23 cellular contexts compared by ENCODE assay signal in the genomic region with DNA sequence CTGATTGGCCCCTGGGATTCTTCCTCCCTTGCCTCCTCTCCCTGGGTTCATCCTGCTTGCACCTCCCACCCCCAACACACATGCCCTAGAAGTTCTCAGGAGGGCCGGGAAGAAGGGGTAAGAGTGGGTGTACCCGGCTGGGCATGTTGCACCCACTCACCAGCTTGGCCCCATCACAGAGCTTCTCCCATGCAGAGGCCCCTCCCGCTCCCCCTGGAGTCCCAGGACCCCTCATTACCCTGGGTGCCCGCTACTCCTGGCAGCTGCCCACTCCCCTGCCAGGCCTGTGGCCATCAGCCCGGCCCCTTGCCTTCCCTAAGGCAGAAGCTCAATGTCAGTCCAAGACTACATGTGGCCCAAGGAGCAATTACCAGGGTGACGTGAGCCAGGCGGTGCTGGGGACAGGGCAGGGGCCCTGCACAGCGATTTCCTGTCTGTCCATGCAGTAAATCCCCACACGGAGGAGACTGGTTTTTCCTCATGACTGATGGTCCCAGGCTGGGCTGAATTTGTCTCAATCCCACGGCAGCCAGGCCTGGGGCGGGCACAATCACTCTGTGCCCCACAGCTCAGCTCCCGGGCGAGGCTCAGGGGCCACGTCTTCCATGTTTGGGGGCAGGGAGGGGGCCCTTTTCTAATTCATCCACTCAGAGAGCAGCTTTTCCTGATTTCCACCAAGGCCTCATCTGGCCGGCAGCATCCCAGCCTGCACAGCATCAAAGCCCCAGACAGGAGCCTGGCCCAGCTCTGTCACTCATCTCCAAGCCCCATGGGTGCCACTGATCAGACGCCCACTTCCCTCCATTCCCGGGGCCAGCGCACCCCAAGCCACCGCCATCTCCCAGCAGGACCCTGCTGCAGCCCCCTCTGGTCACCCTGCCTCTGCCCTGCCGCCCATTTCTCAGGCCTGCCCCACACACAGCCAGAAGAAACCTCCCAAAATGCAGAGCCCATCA.
A peak's percentile ranks its signal among the peaks of the same experiment; 100 is the strongest.
DNase-seq lines count a peak whose midpoint lies in the region; ATAC-seq and TF ChIP-seq lines count a peak whose summit lies in the region.
"Had no signal": no experiment of that assay in that cellular context is flagged by ENCODE, and none has a peak within 500 bp of the region (broad histone marks: within the 10 kb centered on the region; RNA-seq: fewer than 3 reads in every experiment).

No MANE protein-coding gene starts in this region.

- H3K9me3 Mint-ChIP-seq in natural killer cell treated with Interleukin-12 subunit alpha and Interleukin-12 subunit beta and Interleukin-15 and Interleukin-18, amount 100 ng/mL, for 72 hours: no peaks in the 10 kb centered on the region
- H3K9me3 Mint-ChIP-seq in natural killer cell (no peaks in the 10 kb centered on the region), neural progenitor cell (no peaks in the 10 kb centered on the region), MCF 10A (ENCODE audit: unreplicated experiment) (no peaks in the 10 kb centered on the region)
- H3K9me3 Mint-ChIP-seq: H9, HFFc6 had no signal

- no peaks in the 10 kb centered on the region for H3K9me3 ChIP-seq in neural progenitor cell (ENCODE audit: low read depth)
- H3K9me3 ChIP-seq: Peyer's patch had no signal

- intact Hi-C loops in natural killer cell (cut with micrococcal nuclease) (no loop called here), MCF 10A (cut with micrococcal nuclease) (no loop called here)

- no peaks in the 10 kb centered on the region for H3K36me3 Mint-ChIP-seq in natural killer cell treated with Interleukin-12 subunit alpha and Interleukin-12 subunit beta and Interleukin-15 and Interleukin-18, amount 100 ng/mL, for 72 hours
- H3K36me3 Mint-ChIP-seq in natural killer cell: no peaks in the 10 kb centered on the region
- H3K36me3 Mint-ChIP-seq in neural progenitor cell: no peaks in the 10 kb centered on the region
- H3K36me3 Mint-ChIP-seq in MCF 10A (ENCODE audit: insufficient read depth, unreplicated experiment): peaks cover 6% of the 10 kb centered on the region
- H3K36me3 Mint-ChIP-seq: CD4-positive, alpha-beta memory T cell had no signal

- CTCF ChIA-PET in MCF 10A (lab: Yijun Ruan, JAX): no interaction called here

- no peak overlapping the region for H3K27ac ChIP-seq in neural progenitor cell
- H3K27ac ChIP-seq: GM23248, Peyer's patch had no signal

- no peak overlapping the region for H3K27ac Mint-ChIP-seq in natural killer cell treated with Interleukin-12 subunit alpha and Interleukin-12 subunit beta and Interleukin-15 and Interleukin-18, amount 100 ng/mL, for 72 hours
- no peak overlapping the region for H3K27ac Mint-ChIP-seq in natural killer cell
- no peak overlapping the region for H3K27ac Mint-ChIP-seq in neural progenitor cell
- H3K27ac Mint-ChIP-seq in MCF 10A (ENCODE audit: low read depth, unreplicated experiment): no peak overlapping the region
- H3K27ac Mint-ChIP-seq: CD4-positive, alpha-beta memory T cell; H9; HFFc6 had no signal

- peak; percentile 56 for DNase-seq in natural killer cell treated with Interleukin-12 subunit alpha and Interleukin-12 subunit beta and Interleukin-15 and Interleukin-18, amount 100 ng/mL, for 72 hours (ENCODE audit: low spot score)
- DNase-seq in natural killer cell (no peak), hepatic stellate cell (ENCODE audit: low spot score) (peak; percentile 41), neural progenitor cell (ENCODE audit: low spot score) (no peak), nucleus accumbens (lab: John Stamatoyannopoulos, UW) (no peak), MCF 10A (ENCODE audit: unreplicated experiment) (no peak)
- DNase-seq: C1 segment of cervical spinal cord; CD4-positive, alpha-beta memory T cell; COR-L47; DMS53; GM23248; H9; HFFc6; KG1; MM.1S; NCI-H1417; NCI-H1694; NCI-H2029 treated with DMSO at 0.1 percent for 48 hours; NCI-H446 treated with DMSO at 0.1 percent for 48 hours; NCI-H526; OCI-M1; Peyer's patch had no signal

- no peaks in the 10 kb centered on the region for H3K4me1 Mint-ChIP-seq in natural killer cell treated with Interleukin-12 subunit alpha and Interleukin-12 subunit beta and Interleukin-15 and Interleukin-18, amount 100 ng/mL, for 72 hours (ENCODE audit: low read depth in 2 of 2)
- no peaks in the 10 kb centered on the region for H3K4me1 Mint-ChIP-seq in natural killer cell
- peaks cover 12% of the 10 kb centered on the region for H3K4me1 Mint-ChIP-seq in neural progenitor cell
- no peaks in the 10 kb centered on the region for H3K4me1 Mint-ChIP-seq in MCF 10A (ENCODE audit: insufficient read depth, unreplicated experiment)
- H3K4me1 Mint-ChIP-seq: CD4-positive, alpha-beta memory T cell had no signal

- no peak overlapping the region for H3K4me2 ChIP-seq in neural progenitor cell

- H3K4me3 ChIP-seq in neural progenitor cell: no peak overlapping the region
- H3K4me3 ChIP-seq: GM23248, Peyer's patch had no signal

- H2AFZ ChIP-seq in neural progenitor cell (replicated peaks): no peak overlapping the region
- H2AFZ ChIP-seq: GM23248 had no signal

- H4K20me1 ChIP-seq in neural progenitor cell (ENCODE audit: low read depth): no peaks in the 10 kb centered on the region

- peaks cover 6% of the 10 kb centered on the region for H3K4me1 ChIP-seq in neural progenitor cell
- H3K4me1 ChIP-seq: Peyer's patch had no signal

- BruUV-seq in MCF 10A (replicated peaks; lab: Mats Ljungman, UMichigan): no TSS peak

- H3K27me3 Mint-ChIP-seq in natural killer cell treated with Interleukin-12 subunit alpha and Interleukin-12 subunit beta and Interleukin-15 and Interleukin-18, amount 100 ng/mL, for 72 hours: no peaks in the 10 kb centered on the region
- H3K27me3 Mint-ChIP-seq in natural killer cell (ENCODE audit: low read depth in 2 of 2) (no peaks in the 10 kb centered on the region), neural progenitor cell (ENCODE audit: insufficient read depth, low read depth) (no peaks in the 10 kb centered on the region), MCF 10A (ENCODE audit: insufficient read depth, unreplicated experiment) (no peaks in the 10 kb centered on the region)
- H3K27me3 Mint-ChIP-seq: CD4-positive, alpha-beta memory T cell had no signal

- no peaks in the 10 kb centered on the region for H3K27me3 ChIP-seq in neural progenitor cell
- H3K27me3 ChIP-seq: Peyer's patch had no signal

- no peak for TF ChIP-seq CTCF in natural killer cell (IDR thresholded peaks at IDR 0.05)
- no peak for TF ChIP-seq CTCF in neural progenitor cell (IDR thresholded peaks at IDR 0.05)
- no peak for TF ChIP-seq CTCF in MCF 10A (IDR thresholded peaks at IDR 0.05; ENCODE audit: unreplicated experiment)

- H3K79me2 ChIP-seq in neural progenitor cell (ENCODE audit: low read depth): no peaks in the 10 kb centered on the region

- ATAC-seq in natural killer cell treated with Interleukin-12 subunit alpha and Interleukin-12 subunit beta and Interleukin-15 and Interleukin-18, amount 100 ng/mL, for 72 hours: no peak
- ATAC-seq in natural killer cell: no peak
- no peak for ATAC-seq in GM19397 (IDR thresholded peaks at IDR 0.05; ENCODE audit: unreplicated experiment)

- H3F3A ChIP-seq in neural progenitor cell (ENCODE audit: low read depth): no peaks in the 10 kb centered on the region

- no peak overlapping the region for H3K4me3 Mint-ChIP-seq in natural killer cell treated with Interleukin-12 subunit alpha and Interleukin-12 subunit beta and Interleukin-15 and Interleukin-18, amount 100 ng/mL, for 72 hours
- H3K4me3 Mint-ChIP-seq in natural killer cell (no peak overlapping the region), neural progenitor cell (peak overlapping the region; percentile 23), MCF 10A (ENCODE audit: unreplicated experiment) (no peak overlapping the region)
- H3K4me3 Mint-ChIP-seq: CD4-positive, alpha-beta memory T cell; H9; HFFc6 had no signal

- H3K36me3 ChIP-seq in neural progenitor cell: no peaks in the 10 kb centered on the region
- H3K36me3 ChIP-seq: Peyer's patch had no signal

- POLR2A ChIA-PET in MCF 10A (lab: Yijun Ruan, JAX): no interaction called here

- H3K9ac ChIP-seq in neural progenitor cell: no peak overlapping the region
- H3K9ac ChIP-seq: GM23248 had no signal

Comparison
In these comparisons a context has a peak if more than half of its experiments do, and no peak if none do; other contexts are left out.
1. DNase-seq: peak in natural killer cell treated with Interleukin-12 subunit alpha and Interleukin-12 subunit beta and Interleukin-15 and Interleukin-18, amount 100 ng/mL, for 72 hours (single experiment) and hepatic stellate cell (single experiment); none in natural killer cell (single experiment), neural progenitor cell (single experiment), nucleus accumbens (0 of 56) and MCF 10A (single experiment).